In the genomic region with DNA sequence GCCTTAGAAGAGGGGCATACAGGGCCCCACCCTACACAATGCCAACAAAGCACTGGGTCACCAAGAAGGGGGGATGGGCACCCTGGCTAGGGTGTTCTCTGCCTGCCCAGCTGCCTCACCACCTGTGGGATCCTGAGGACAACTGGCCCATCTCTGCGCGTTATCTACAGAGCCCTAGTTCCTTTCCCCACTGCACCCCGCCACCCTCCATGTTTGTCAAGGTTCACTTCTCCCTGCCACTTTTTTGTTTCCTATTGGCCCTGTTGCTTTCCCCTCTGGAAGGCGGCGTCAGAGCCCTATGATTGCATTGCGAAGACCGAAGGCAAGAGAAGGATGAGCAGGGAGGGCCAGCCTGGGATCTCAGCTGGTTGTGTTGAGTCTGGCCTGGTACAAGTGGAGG, we compare ENCODE assay signal across 1 cellular context.
TF ChIP-seq lines count a peak whose summit lies in the region.

No MANE protein-coding gene starts in this region.

TF ChIP-seq in A549, 52 proteins besides CTCF, POLR2A, EP300 and RAD21 (continued from another document):
- no peak for TF ChIP-seq NPAS2 (CRISPR knock-in tag; IDR thresholded peaks at IDR 0.05; ENCODE audit: borderline replicate concordance)
TF ChIP-seq in A549: peak in this region for 0.
